20 cellular contexts compared by ENCODE assay signal in genomic region chr20:50406610-50407136, GRCh38.
"Had no signal": no experiment of that assay in that cellular context is flagged by ENCODE, and none has a peak within 500 bp of the region (broad histone marks: within the 10 kb centered on the region; RNA-seq: fewer than 3 reads in every experiment).

No MANE protein-coding gene starts in this region.

- H3K9me3 ChIP-seq: esophagus squamous epithelium, ovary, testis, transverse colon had no signal

- H3K27ac ChIP-seq: neural progenitor cell, ovary, skin epidermis, transverse colon had no signal

- ATAC-seq: effector memory CD8-positive, alpha-beta T cell; left lobe of liver; natural killer cell treated with Interleukin-12 subunit alpha and Interleukin-12 subunit beta and Interleukin-15 and Interleukin-18, amount 100 ng/mL, for 72 hours; sciatic nerve; stimulated activated naive B cell treated with anti-CD40 and anti-IgM and Interleukin-4, amounts not matched to agents 10 μg/mL and 1 μg/mL and 100 μg/mL, for 72 hours; stimulated activated naive CD8-positive, alpha-beta T cell treated with anti-CD3 and anti-CD28 coated beads, Interleukin-15, amount 100 ng/mL, for 72 hours had no signal

- H3K27me3 ChIP-seq: esophagus squamous epithelium, neural progenitor cell, ovary, testis, transverse colon had no signal

- H3K9ac ChIP-seq: neural progenitor cell had no signal

- H2AFZ ChIP-seq: neural progenitor cell had no signal

- H3K4me3 ChIP-seq: esophagus squamous epithelium, lung, neural progenitor cell, ovary, skin epidermis, testis, transverse colon had no signal

- DNase-seq: effector memory CD8-positive, alpha-beta T cell; esophagus squamous epithelium; head of caudate nucleus; hippocampal formation; mesenchymal stem cell; midbrain; nucleus accumbens; ovary; stimulated activated CD4-positive, alpha-beta T cell treated with anti-CD3 and anti-CD28 coated beads, Interleukin-2, amount 100 ng/mL, for 24 hours; stimulated activated CD4-positive, alpha-beta T cell treated with anti-CD3 and anti-CD28 coated beads, Interleukin-4, amount 100 ng/mL, for 4 hours; stimulated activated naive B cell treated with anti-CD40 and anti-IgM and Interleukin-4, amounts not matched to agents 10 μg/mL and 1 μg/mL and 100 μg/mL, for 72 hours; stimulated activated naive CD8-positive, alpha-beta T cell treated with anti-CD3 and anti-CD28 coated beads, Interleukin-15, amount 100 ng/mL, for 72 hours; testis; transverse colon had no signal

- H3K36me3 ChIP-seq: esophagus squamous epithelium, neural progenitor cell, ovary, transverse colon had no signal

- H3K4me2 ChIP-seq: neural progenitor cell had no signal
